ENCODE assay signal across 10 cellular contexts in the genomic region with DNA sequence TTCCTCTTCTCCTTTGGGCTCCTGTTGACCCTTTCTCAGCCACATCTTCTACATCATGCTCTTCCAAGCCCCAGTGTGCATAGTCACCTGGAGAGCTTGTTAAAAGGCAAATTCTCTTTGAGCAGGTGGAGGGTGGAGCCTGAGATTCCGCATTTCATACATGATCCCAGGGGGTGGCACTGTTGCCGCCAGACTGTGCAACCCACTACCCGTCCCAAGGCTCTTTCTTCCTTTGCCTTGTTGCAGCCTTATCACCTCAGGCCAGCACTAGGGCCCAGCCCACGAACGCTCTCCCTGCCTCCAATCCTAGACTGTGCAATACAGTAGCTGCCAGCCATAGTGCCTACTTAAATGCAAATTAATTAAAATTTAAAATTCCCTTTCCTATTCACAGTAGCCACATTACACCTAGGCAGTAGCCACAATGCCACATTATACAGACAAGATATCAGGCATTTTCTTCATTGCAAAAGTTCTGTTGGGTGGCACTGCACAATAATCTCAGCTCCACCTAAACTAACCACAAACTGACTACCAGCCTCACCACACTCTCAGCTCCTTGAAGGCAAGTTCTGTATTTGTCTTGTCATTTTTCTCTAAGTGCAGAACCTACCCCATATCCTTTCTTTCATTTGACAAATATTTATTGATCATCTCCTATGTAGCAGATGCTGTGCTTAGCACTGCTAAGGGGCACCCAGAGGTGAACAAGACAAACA. TPM values are rescaled to one million over a fixed set of nuclear protein-coding genes. Genes with fewer than 3 reads are reported as not detected.
DNase-seq lines count a peak whose midpoint lies in the region; ATAC-seq and TF ChIP-seq lines count a peak whose summit lies in the region.
"Had no signal": no experiment of that assay in that cellular context is flagged by ENCODE, and none has a peak within 500 bp of the region (broad histone marks: within the 10 kb centered on the region; RNA-seq: fewer than 3 reads in every experiment).

No MANE protein-coding gene starts in this region.

- no peak overlapping the region for H3K9ac ChIP-seq in endodermal cell (ENCODE audit: extremely low read depth, low read length, poor library complexity, severe bottlenecking)

- H3K9me3 ChIP-seq in endodermal cell (ENCODE audit: control insufficient read depth, low read length), result no peaks in the 10 kb centered on the region
- H3K9me3 ChIP-seq: spleen had no signal

- peak; percentile 58 for TF ChIP-seq CTCF in endodermal cell (conservative IDR thresholded peaks at IDR 0.05)

- H3K4me1 ChIP-seq in endodermal cell (ENCODE audit: control insufficient read depth, insufficient read depth, low read length), result peaks cover 13% of the 10 kb centered on the region

- ATAC-seq in activated T-cell treated with anti-CD3 and anti-CD28 coated beads, Interleukin-2, amount 50 U/mL, for 72 hours (replicated peaks in 1 of 2), result peak; percentile 25 to 42
- peak; percentile 48 for ATAC-seq in stimulated activated naive CD8-positive, alpha-beta T cell treated with anti-CD3 and anti-CD28 coated beads, Interleukin-15, amount 100 ng/mL, for 72 hours
- no peak for ATAC-seq in HG02840 (IDR thresholded peaks at IDR 0.05; ENCODE audit: low FRiP score, unreplicated experiment)

- no peak overlapping the region for H3K4me3 ChIP-seq in endodermal cell (ENCODE audit: low read length)
- H3K4me3 ChIP-seq: spleen had no signal

- peaks cover 31% of the 10 kb centered on the region for H3K27me3 ChIP-seq in endodermal cell (ENCODE audit: control insufficient read depth, insufficient read depth, low read length, poor library complexity, severe bottlenecking)

- peaks cover 14% of the 10 kb centered on the region for H3K4me1 Mint-ChIP-seq in activated T-cell treated with anti-CD3 and anti-CD28 coated beads, Interleukin-2, amount 50 U/mL, for 72 hours (ENCODE audit: low read depth)
- H3K4me1 Mint-ChIP-seq in endodermal cell, result peaks cover 44% of the 10 kb centered on the region
- peaks cover 16% of the 10 kb centered on the region for H3K4me1 Mint-ChIP-seq in stimulated activated naive CD8-positive, alpha-beta T cell treated with anti-CD3 and anti-CD28 coated beads, Interleukin-15, amount 100 ng/mL, for 72 hours

- H3K9me3 Mint-ChIP-seq in activated T-cell treated with anti-CD3 and anti-CD28 coated beads, Interleukin-2, amount 50 U/mL, for 72 hours, result no peaks in the 10 kb centered on the region
- H3K9me3 Mint-ChIP-seq in endodermal cell, result no peaks in the 10 kb centered on the region
- no peaks in the 10 kb centered on the region for H3K9me3 Mint-ChIP-seq in stimulated activated naive CD8-positive, alpha-beta T cell treated with anti-CD3 and anti-CD28 coated beads, Interleukin-15, amount 100 ng/mL, for 72 hours

- no peaks in the 10 kb centered on the region for H3K36me3 Mint-ChIP-seq in activated T-cell treated with anti-CD3 and anti-CD28 coated beads, Interleukin-2, amount 50 U/mL, for 72 hours (ENCODE audit: insufficient read depth in 2 of 2)
- H3K36me3 Mint-ChIP-seq in endodermal cell (ENCODE audit: low read depth), result no peaks in the 10 kb centered on the region

- no peak overlapping the region for H3K27ac ChIP-seq in endodermal cell (ENCODE audit: low read depth, low read length)
- H3K27ac ChIP-seq: spleen had no signal

- H3K27me3 Mint-ChIP-seq in activated T-cell treated with anti-CD3 and anti-CD28 coated beads, Interleukin-2, amount 50 U/mL, for 72 hours (ENCODE audit: low read depth), result peaks cover 83% of the 10 kb centered on the region
- H3K27me3 Mint-ChIP-seq in endodermal cell (ENCODE audit: insufficient read depth), result peaks cover 31% of the 10 kb centered on the region
- H3K27me3 Mint-ChIP-seq in stimulated activated naive CD8-positive, alpha-beta T cell treated with anti-CD3 and anti-CD28 coated beads, Interleukin-15, amount 100 ng/mL, for 72 hours, result peaks cover 97% of the 10 kb centered on the region

- H3K4me3 Mint-ChIP-seq in activated T-cell treated with anti-CD3 and anti-CD28 coated beads, Interleukin-2, amount 50 U/mL, for 72 hours, result no peak overlapping the region
- H3K4me3 Mint-ChIP-seq in endodermal cell, result no peak overlapping the region
- H3K4me3 Mint-ChIP-seq in stimulated activated naive CD8-positive, alpha-beta T cell treated with anti-CD3 and anti-CD28 coated beads, Interleukin-15, amount 100 ng/mL, for 72 hours, result no peak overlapping the region

- WGBS in endodermal cell (ENCODE audit: insufficient coverage in 1 of 2, insufficient read length in 1 of 2), 2 experiments, result 59% methylated on average over 3 to 5 of the region's 5 CpGs

- no peak for DNase-seq in activated T-cell treated with anti-CD3 and anti-CD28 coated beads, Interleukin-2, amount 50 U/mL, for 72 hours
- DNase-seq in activated T-cell treated with anti-CD3 and anti-CD28 coated beads, Interleukin-2, amount 50 U/mL, for 1 hour, result no peak
- DNase-seq in NCI-H526 treated with DMSO at 0.1 percent for 48 hours (lab: John Stamatoyannopoulos, UW), result peak; percentile 97
- peak; percentile 68 for DNase-seq in endodermal cell
- no peak for DNase-seq in stimulated activated naive CD8-positive, alpha-beta T cell treated with anti-CD3 and anti-CD28 coated beads, Interleukin-15, amount 100 ng/mL, for 72 hours
- no peak for DNase-seq in AG08396 (ENCODE audit: low spot score)
- DNase-seq in mucosa of gallbladder (ENCODE audit: low spot score), result no peak
- DNase-seq: spleen had no signal

- no peak overlapping the region for H3K27ac Mint-ChIP-seq in activated T-cell treated with anti-CD3 and anti-CD28 coated beads, Interleukin-2, amount 50 U/mL, for 72 hours
- H3K27ac Mint-ChIP-seq in endodermal cell, result no peak overlapping the region
- H3K27ac Mint-ChIP-seq in stimulated activated naive CD8-positive, alpha-beta T cell treated with anti-CD3 and anti-CD28 coated beads, Interleukin-15, amount 100 ng/mL, for 72 hours, result no peak overlapping the region

- H3K36me3 ChIP-seq in endodermal cell (ENCODE audit: control insufficient read depth, insufficient read depth, low read length), result no peaks in the 10 kb centered on the region
- H3K36me3 ChIP-seq: spleen had no signal

RNA-seq across cellular contexts. Expression of a gene that starts 4.6 kb away (rescaled TPM):
- under 1 TPM in 1 of 2 donors, not detected in 1; 0.05 TPM for total RNA-seq in activated T-cell treated with anti-CD3 and anti-CD28 coated beads, Interleukin-2, amount 50 U/mL, for 72 hours
- 1 to 10 TPM in 1 of 2 donors, under 1 TPM in 1; 0.60 to 1.1 TPM for total RNA-seq in endodermal cell
- 0.64 TPM for polyA plus RNA-seq in endodermal cell (2013, experiment 1 of 2)
- 1.2 TPM for polyA plus RNA-seq in endodermal cell (2013, experiment 2 of 2)
- total RNA-seq in mucosa of gallbladder, result 1.6 TPM

RNA-seq across cellular contexts. Expression of a gene that starts 19.5 kb away (rescaled TPM):
- not detected for total RNA-seq in activated T-cell treated with anti-CD3 and anti-CD28 coated beads, Interleukin-2, amount 50 U/mL, for 72 hours
- not detected for total RNA-seq in endodermal cell
- polyA plus RNA-seq in endodermal cell (2013, experiment 1 of 2), result 0.36 TPM
- polyA plus RNA-seq in endodermal cell (2013, experiment 2 of 2), result not detected
- total RNA-seq in mucosa of gallbladder, result not detected
- total RNA-seq: fibroblast of lung, spleen had no signal
- polyA plus RNA-seq: fibroblast of lung had no signal

RNA-seq across cellular contexts. Expression of a gene that starts 56.1 kb away (rescaled TPM):
- under 1 TPM in 1 of 2 donors, not detected in 1; 0.14 TPM for total RNA-seq in activated T-cell treated with anti-CD3 and anti-CD28 coated beads, Interleukin-2, amount 50 U/mL, for 72 hours
- total RNA-seq in endodermal cell, result not detected
- not detected for polyA plus RNA-seq in endodermal cell (2013, experiment 1 of 2)
- polyA plus RNA-seq in endodermal cell (2013, experiment 2 of 2), result 0.12 TPM
- not detected for total RNA-seq in mucosa of gallbladder
- total RNA-seq: fibroblast of lung had no signal
- polyA plus RNA-seq: fibroblast of lung had no signal

Comparison
In these comparisons a context has a peak if more than half of its experiments do, and no peak if none do; other contexts are left out.
1. DNase-seq: peak in NCI-H526 treated with DMSO at 0.1 percent for 48 hours (single experiment) and endodermal cell (single experiment); none in activated T-cell treated with anti-CD3 and anti-CD28 coated beads, Interleukin-2, amount 50 U/mL, for 72 hours (0 of 2), activated T-cell treated with anti-CD3 and anti-CD28 coated beads, Interleukin-2, amount 50 U/mL, for 1 hour (single experiment), stimulated activated naive CD8-positive, alpha-beta T cell treated with anti-CD3 and anti-CD28 coated beads, Interleukin-15, amount 100 ng/mL, for 72 hours (0 of 2), AG08396 (single experiment) and mucosa of gallbladder (single experiment).